ENCODE assay signal across 1 cellular context in genomic region chr3:79414821-79415220, GRCh38.
TF ChIP-seq lines count a peak whose summit lies in the region.

No MANE protein-coding gene starts in this region.

TF ChIP-seq in liver, 16 proteins besides CTCF, POLR2A, EP300 and RAD21 (continued from another document):
- no peak for TF ChIP-seq REST (IDR thresholded peaks at IDR 0.05)
- TF ChIP-seq TAF1 (conservative IDR thresholded peaks at IDR 0.05): no peak
- TF ChIP-seq ATF3 (IDR thresholded peaks at IDR 0.05): peak; percentile 46
- TF ChIP-seq FOXA2 (IDR thresholded peaks at IDR 0.05): no peak
- TF ChIP-seq HNF4G (IDR thresholded peaks at IDR 0.05): no peak
- TF ChIP-seq YY1 (IDR thresholded peaks at IDR 0.05): peak; percentile 45
- TF ChIP-seq ZBTB33 (IDR thresholded peaks at IDR 0.05): no peak
- TF ChIP-seq EGR1 (IDR thresholded peaks at IDR 0.05; ENCODE audit: low read depth in 2 of 2): no peak
- no peak for TF ChIP-seq NR2F2 (IDR thresholded peaks at IDR 0.05)
